Comparison of ENCODE assay signal across 8 cellular contexts in the genomic region with DNA sequence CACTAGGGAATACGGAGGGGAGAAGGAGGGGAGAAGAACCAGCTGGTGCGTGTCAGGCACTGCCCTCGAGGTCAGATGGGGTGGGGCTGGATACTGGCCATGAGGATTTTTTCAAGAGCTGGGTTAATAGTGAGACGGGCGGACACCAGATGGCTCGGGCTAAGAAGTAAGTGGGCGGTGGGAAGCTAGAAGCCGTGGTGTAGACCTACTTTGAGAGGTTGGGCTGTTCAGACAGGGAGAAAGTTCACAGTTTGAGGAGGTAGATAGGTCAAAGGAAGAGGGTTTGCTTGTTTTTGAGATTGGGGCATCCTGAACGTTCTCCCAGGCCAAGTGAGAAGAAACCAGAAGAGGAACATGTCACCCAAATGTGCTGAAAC.
DNase-seq lines count a peak whose midpoint lies in the region; ATAC-seq and TF ChIP-seq lines count a peak whose summit lies in the region.

No MANE protein-coding gene starts in this region.

- peaks cover 23% of the 10 kb centered on the region for H3K36me3 Mint-ChIP-seq in endothelial cell (ENCODE audit: low read depth, unreplicated experiment)

- TF ChIP-seq CTCF in GM12865 (IDR thresholded peaks at IDR 0.05; ENCODE audit: insufficient read depth, low read depth, low read length, missing control alignments) (no peak), endothelial cell (IDR thresholded peaks at IDR 0.05; ENCODE audit: unreplicated experiment) (no peak)

- DNase-seq in GM12865 (ENCODE audit: low read depth) (peak; percentile 87), Kasumi-1 (lab: John Stamatoyannopoulos, UW) (peak; percentile 43 to 65), endothelial cell (ENCODE audit: low spot score) (no peak), sciatic nerve (ENCODE audit: low spot score) (no peak), NCI-H1417 treated with DMSO at 0.1 percent for 48 hours (lab: John Stamatoyannopoulos, UW) (no peak), T-helper 9 cell (no peak)

- peak overlapping the region; percentile 58 for H3K4me3 ChIP-seq in GM12865 (ENCODE audit: low read depth, low read length)

- H3K4me1 Mint-ChIP-seq in endothelial cell (ENCODE audit: unreplicated experiment): peaks cover 75% of the 10 kb centered on the region

- peak overlapping the region; percentile 74 for H3K4me3 Mint-ChIP-seq in endothelial cell (ENCODE audit: unreplicated experiment)

- H3K27ac Mint-ChIP-seq in endothelial cell (ENCODE audit: unreplicated experiment): peak overlapping the region; percentile 74

- ATAC-seq in sciatic nerve (peak; percentile 51), HG03108 (IDR thresholded peaks at IDR 0.05; ENCODE audit: unreplicated experiment) (no peak), HG03457 (IDR thresholded peaks at IDR 0.05; ENCODE audit: unreplicated experiment) (no peak)

- intact Hi-C loops in sciatic nerve (cut with DNase I): loop anchor here (5.0 kb wide), 1 partner anchor 43 kb away; no protein-coding TSS in a partner anchor

- H3K27me3 Mint-ChIP-seq in endothelial cell (ENCODE audit: unreplicated experiment): peaks cover 12% of the 10 kb centered on the region

- H3K9me3 Mint-ChIP-seq in endothelial cell (ENCODE audit: unreplicated experiment): no peaks in the 10 kb centered on the region

Comparison
In these comparisons a context has a peak if more than half of its experiments do, and no peak if none do; other contexts are left out.
1. DNase-seq: peak in GM12865 (single experiment) and Kasumi-1 (2 of 2); none in endothelial cell (single experiment), sciatic nerve (single experiment), NCI-H1417 treated with DMSO at 0.1 percent for 48 hours (single experiment) and T-helper 9 cell (single experiment).